ENCODE assay signal across 8 cellular contexts in the genomic region with DNA sequence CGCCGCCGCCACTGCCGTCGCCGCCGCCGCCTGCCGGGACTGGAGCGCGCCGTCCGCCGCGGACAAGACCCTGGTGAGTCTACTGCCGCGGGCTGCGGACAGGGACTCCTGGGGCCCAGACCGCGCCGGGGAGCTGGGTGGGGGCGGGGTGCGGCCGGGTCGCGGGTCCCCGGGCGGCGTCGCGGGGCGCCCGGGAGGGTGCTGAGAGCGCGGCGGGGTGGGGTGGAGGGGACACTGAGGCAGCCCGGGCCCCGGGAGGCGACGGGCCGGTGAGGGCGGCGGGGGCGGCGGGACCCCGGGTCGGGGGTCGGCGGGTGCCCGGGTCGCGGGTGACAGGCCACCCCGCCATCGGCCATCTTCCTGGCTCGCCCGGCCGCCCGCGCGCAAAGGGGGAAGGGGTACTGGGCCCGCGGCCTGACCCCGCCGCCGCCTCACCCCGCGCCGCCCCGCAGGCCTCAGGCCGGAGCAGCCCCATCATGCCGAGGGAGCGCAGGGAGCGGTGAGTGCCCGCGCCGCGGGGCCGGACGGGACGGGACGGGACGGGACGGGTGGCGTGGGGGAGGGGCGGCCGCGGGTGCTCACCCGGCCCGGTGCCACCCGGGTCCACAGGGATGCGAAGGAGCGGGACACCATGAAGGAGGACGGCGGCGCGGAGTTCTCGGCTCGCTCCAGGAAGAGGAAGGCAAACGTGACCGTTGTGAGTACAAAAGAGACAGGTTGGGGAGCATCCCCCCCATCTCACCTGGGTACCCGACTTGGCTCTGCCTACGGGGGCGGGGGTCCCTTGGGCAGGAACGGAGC. TPM values are rescaled to one million over a fixed set of nuclear protein-coding genes. Genes with fewer than 3 reads are reported as not detected.
A peak's percentile ranks its signal among the peaks of the same experiment; 100 is the strongest.
DNase-seq lines count a peak whose midpoint lies in the region; ATAC-seq, FAIRE-seq and TF ChIP-seq lines count a peak whose summit lies in the region.

No MANE protein-coding gene starts in this region.

- no peaks in the 10 kb centered on the region for H3K9me3 ChIP-seq in CD4-positive, alpha-beta memory T cell (ENCODE audit: control insufficient read depth in 1 of 2, low read length in 2 of 2)
- H3K9me3 ChIP-seq in MG63 (no peaks in the 10 kb centered on the region), GM12878 (replicated peaks; ENCODE audit: control insufficient read depth, insufficient read depth, low read length) (no peaks in the 10 kb centered on the region), HepG2 (ENCODE audit: low read length) (no peaks in the 10 kb centered on the region), transverse colon (no peaks in the 10 kb centered on the region)

- WGBS in GM12878 (ENCODE audit: insufficient coverage, insufficient replicate concordance, low lambda C conversion rate, missing lambda C conversion rate): under 1% methylated on average over 37 of the region's 104 CpGs
- 42% methylated on average over 22 of the region's 104 CpGs for WGBS in HepG2 (ENCODE audit: low lambda C conversion rate)
- 3% methylated on average over 48 of the region's 104 CpGs; no CpG with 5 or more reads in 1 of the 2 donors for WGBS in transverse colon (ENCODE audit: low coverage in 1 of 2), 2 donors

- peak overlapping the region in 1 of 2 donors; percentile 35 for H3K4me3 ChIP-seq in CD4-positive, alpha-beta memory T cell (ENCODE audit: low read length in 2 of 2)
- H3K4me3 ChIP-seq in MG63 (peak overlapping the region; percentile 16; the same call in 1 of the 2 replicates), GM12878 (peak overlapping the region; percentile 80), HepG2 (replicated peaks in 1 of 3; ENCODE audit: insufficient read depth in 1 of 3, low read depth in 2 of 3, low read length in 3 of 3) (peak overlapping the region; percentile 54 to 68 (median 62); a peak in 4 of 6 replicates), transverse colon (peak overlapping the region; percentile 25 to 89 (median 61))

- peak in 2 of 5 donors; percentile 6 to 13 for DNase-seq in CD4-positive, alpha-beta memory T cell
- DNase-seq in MG63: no peak
- no peak for DNase-seq in GM12878 (ENCODE audit: low read depth, low spot score)
- DNase-seq in HepG2 (ENCODE audit: low spot score): no peak
- DNase-seq in transverse colon: peak; percentile 43
- DNase-seq in NCI-H1694 treated with DMSO at 0.1 percent for 48 hours (lab: John Stamatoyannopoulos, UW): no peak
- DNase-seq in DMS79 treated with DMSO at 0.1 percent for 48 hours (lab: John Stamatoyannopoulos, UW): no peak

- peaks cover 6 to 17% (median 14%) of the 10 kb centered on the region in 4 donors for H3K4me1 Mint-ChIP-seq in CD4-positive, alpha-beta memory T cell

- in situ Hi-C loops in GM12878 (cut with MboI): no loop called here
- in situ Hi-C loops in HepG2 (cut with HindIII; ENCODE audit: extremely low pct_ligation_motif_present, low pct_unique_long_range_greater_than_20kb): no loop called here
- in situ Hi-C loops in transverse colon (cut with MboI; ENCODE audit: low pct_ligation_motif_present in 1 of 4, low pct_unique_long_range_greater_than_20kb in 1 of 4, low sequenced_read_pairs in 3 of 4): no loop called here

- no peaks in the 10 kb centered on the region for H3K27me3 ChIP-seq in CD4-positive, alpha-beta memory T cell (ENCODE audit: insufficient read depth, low read length)
- H3K27me3 ChIP-seq in MG63: no peaks in the 10 kb centered on the region
- no peaks in the 10 kb centered on the region for H3K27me3 ChIP-seq in GM12878 (replicated peaks in 1 of 2; ENCODE audit: control insufficient read depth in 2 of 2, insufficient read depth in 2 of 2, low read length in 1 of 2)
- no peaks in the 10 kb centered on the region for H3K27me3 ChIP-seq in HepG2 (ENCODE audit: control insufficient read depth in 1 of 2, insufficient read depth in 2 of 2, low read length in 2 of 2)
- no peaks in the 10 kb centered on the region for H3K27me3 ChIP-seq in transverse colon

- TF ChIP-seq RAD21 in GM12878 (IDR thresholded peaks at IDR 0.05; ENCODE audit: insufficient read depth, low read depth, low read length) (no peak), HepG2 (CRISPR knock-in tag; IDR thresholded peaks at IDR 0.05) (no peak)

- H3K36me3 ChIP-seq in CD4-positive, alpha-beta memory T cell (ENCODE audit: insufficient read depth, low read length): no peaks in the 10 kb centered on the region
- H3K36me3 ChIP-seq in MG63 (peaks cover 9% of the 10 kb centered on the region; the same call in 1 of the 2 replicates), GM12878 (ENCODE audit: control insufficient read depth in 2 of 2, insufficient read depth in 2 of 2, low read length in 1 of 2) (peaks cover 2 to 5% of the 10 kb centered on the region in 2 experiments; a peak in 3 of 4 replicates), HepG2 (replicated peaks in 1 of 2; ENCODE audit: control insufficient read depth in 1 of 2, insufficient read depth in 2 of 2, low read length in 2 of 2) (0 out of 5 replicates have a peak, but pooled peaks cover 0 to 5% of the 10 kb centered on the region in 2 experiments), transverse colon (no peaks in the 10 kb centered on the region)

- H3K4me1 ChIP-seq in CD4-positive, alpha-beta memory T cell (ENCODE audit: insufficient read depth, low read length): peaks cover 10% of the 10 kb centered on the region
- H3K4me1 ChIP-seq in GM12878 (ENCODE audit: control insufficient read depth, insufficient read depth, low read length) (peaks cover 16% of the 10 kb centered on the region), HepG2 (ENCODE audit: insufficient read depth, low read length) (peaks cover 13% of the 10 kb centered on the region), transverse colon (peaks cover 5 to 10% (median 9%) of the 10 kb centered on the region in 4 donors)

- RAD21 ChIA-PET in GM12878 (lab: Charles Lee; ENCODE audit: unreplicated experiment): interaction anchor here (1.3 kb wide), 1 partner anchor 24 kb away, joined by 3 read pairs; no protein-coding TSS in a partner anchor

- CTCF ChIA-PET in CD4-positive, alpha-beta memory T cell (lab: Charles Lee; ENCODE audit: partially characterized antibody): interaction anchor here (0.9 kb wide), 1 partner anchor 32 kb away, joined by 3 read pairs; no protein-coding TSS in a partner anchor
- CTCF ChIA-PET in GM12878 (lab: Yijun Ruan, JAX) (interaction anchor here (1.1 kb wide), 1 partner anchor 52 kb away, joined by 3 read pairs; no protein-coding TSS in a partner anchor), HepG2 (lab: Yijun Ruan, JAX; ENCODE audit: low intra/inter-chr PET ratio, low total read pairs) (no interaction called here)

- POLR2A ChIA-PET in CD4-positive, alpha-beta memory T cell (lab: Charles Lee; ENCODE audit: partially characterized antibody): interaction anchor here (2.9 to 7.4 kb wide), 3 partner anchors 18 to 32 kb away, joined by 13 to 52 read pairs (median 19); no protein-coding TSS in a partner anchor
- POLR2A ChIA-PET in GM12878 (lab: Charles Lee) (no interaction called here), HepG2 (lab: Yijun Ruan, JAX) (no interaction called here)

- no peak for TF ChIP-seq CTCF in GM12878 (IDR thresholded peaks at IDR 0.05 in 2 of 3, conservative IDR thresholded peaks at IDR 0.05 in 1 of 3; ENCODE audit: control insufficient read depth in 2 of 3, extremely low read depth in 1 of 3, insufficient read depth in 1 of 3, low read depth in 3 of 3, low read length in 3 of 3)
- TF ChIP-seq CTCF in HepG2 (CRISPR knock-in tag; IDR thresholded peaks at IDR 0.05): no peak
- no peak for TF ChIP-seq CTCF in transverse colon (IDR thresholded peaks at IDR 0.05)

- no peak for TF ChIP-seq EP300 in GM12878 (IDR thresholded peaks at IDR 0.05; ENCODE audit: borderline replicate concordance in 1 of 2, control insufficient read depth in 1 of 2, low read depth in 2 of 2, low read length in 2 of 2)
- TF ChIP-seq EP300 in HepG2 (IDR thresholded peaks at IDR 0.05; ENCODE audit: low read depth in 2 of 2, low read length in 2 of 2): no peak
- no peak for TF ChIP-seq EP300 in HepG2 (CRISPR knock-in tag; IDR thresholded peaks at IDR 0.05; ENCODE audit: borderline replicate concordance)
- no peak for TF ChIP-seq EP300 in transverse colon (IDR thresholded peaks at IDR 0.05; ENCODE audit: low read depth)

- no peak for FAIRE-seq in GM12878 (lab: Jason Lieb, UNC)
- no peak for FAIRE-seq in HepG2 (lab: Jason Lieb, UNC)

- peaks cover 0 to 1% (median 0%) of the 10 kb centered on the region in 8 donors for H3K9me3 Mint-ChIP-seq in CD4-positive, alpha-beta memory T cell

- peak overlapping the region; percentile 80 to 97 (median 86) for H3K4me3 Mint-ChIP-seq in CD4-positive, alpha-beta memory T cell

- no peak overlapping the region for H3K27ac ChIP-seq in CD4-positive, alpha-beta memory T cell (ENCODE audit: low read depth, low read length)
- H3K27ac ChIP-seq in GM12878 (ENCODE audit: control insufficient read depth, insufficient read depth): peak overlapping the region; percentile 8; the same call in 1 of the 2 replicates
- no peak overlapping the region for H3K27ac ChIP-seq in HepG2 (ENCODE audit: extremely low read length, insufficient read depth, low read length)
- peak overlapping the region in 2 of 4 donors; percentile 46 to 58 for H3K27ac ChIP-seq in transverse colon

- no peaks in the 10 kb centered on the region for H4K20me1 ChIP-seq in GM12878 (ENCODE audit: control insufficient read depth, insufficient read depth)
- no peaks in the 10 kb centered on the region for H4K20me1 ChIP-seq in HepG2 (ENCODE audit: insufficient read depth, low read length)

- H2AFZ ChIP-seq in GM12878 (ENCODE audit: control insufficient read depth, low read depth, low read length): peak overlapping the region; percentile 73
- no peak overlapping the region for H2AFZ ChIP-seq in HepG2 (ENCODE audit: low read length)

- TF ChIP-seq POLR2A in GM12878 (IDR thresholded peaks at IDR 0.05; ENCODE audit: low read depth, low read length) (no peak), HepG2 (IDR thresholded peaks at IDR 0.05; ENCODE audit: insufficient read depth in 1 of 2, low read depth in 2 of 2, low read length in 2 of 2) (no peak), transverse colon (IDR thresholded peaks at IDR 0.05) (no peak)

- H3K27me3 Mint-ChIP-seq in CD4-positive, alpha-beta memory T cell: no peaks in the 10 kb centered on the region

- BruUV-seq in GM12878 (replicated peaks; lab: Mats Ljungman, UMichigan) (no TSS peak), HepG2 (replicated peaks; lab: Mats Ljungman, UMichigan) (no TSS peak)

- ATAC-seq in GM21367 (IDR thresholded peaks at IDR 0.05; ENCODE audit: unreplicated experiment) (peak; percentile 2), GM12878 (no peak; the same call in 2 of the 3 replicates), HepG2 (peak; percentile 30)

- SMC1A ChIA-PET in GM12878 (lab: Charles Lee; ENCODE audit: uncharacterized antibody, unreplicated experiment): no interaction called here

- intact Hi-C loops in CD4-positive, alpha-beta memory T cell (cut with micrococcal nuclease): no loop called here
- intact Hi-C loops in GM12878 (cut with micrococcal nuclease; ENCODE audit: unreplicated experiment) (loop anchor here (5.0 kb wide), 1 partner anchor 50 kb away; no protein-coding TSS in a partner anchor), HepG2 (cut with micrococcal nuclease; ENCODE audit: unreplicated experiment) (no loop called here), transverse colon (cut with DNase I; ENCODE audit: low total_unique reads) (no loop called here)

- peak overlapping the region in 5 of 7 donors; percentile 22 to 92 (median 88) for H3K27ac Mint-ChIP-seq in CD4-positive, alpha-beta memory T cell

- H3K36me3 Mint-ChIP-seq in CD4-positive, alpha-beta memory T cell: peaks cover 0 to 4% of the 10 kb centered on the region in 2 donors

- peak overlapping the region; percentile 91 for H3K4me2 ChIP-seq in GM12878 (ENCODE audit: control insufficient read depth, insufficient read depth)
- peak overlapping the region; percentile 69 for H3K4me2 ChIP-seq in HepG2 (ENCODE audit: low read depth, low read length)

- H3K9ac ChIP-seq in GM12878 (ENCODE audit: control insufficient read depth, insufficient read depth, low read length): peak overlapping the region; percentile 46; the same call in 1 of the 2 replicates
- peak overlapping the region; percentile 54; the same call in 1 of the 2 replicates for H3K9ac ChIP-seq in HepG2 (ENCODE audit: insufficient read depth, low read depth, low read length)

- H3K79me2 ChIP-seq in GM12878 (ENCODE audit: control insufficient read depth, insufficient read depth, low read length) (peaks cover 7% of the 10 kb centered on the region), HepG2 (ENCODE audit: insufficient read depth, low read length) (no peaks in the 10 kb centered on the region)

RNA-seq across cellular contexts. Expression of a gene that starts 0.5 kb away (rescaled TPM):
- total RNA-seq in CD4-positive, alpha-beta memory T cell: 1 to 10 TPM; 2.9 to 3.4 TPM
- under 1 TPM; 0.50 to 0.89 TPM for polyA plus RNA-seq in CD4-positive, alpha-beta memory T cell
- 5.6 and 11.3 TPM in 2 replicates for total RNA-seq in MG63 (2014; rRNA removed; shearing (Covaris generic); ENCODE audit: low replicate concordance)
- total RNA-seq in GM12878 (2013; cell fraction: nucleolus; rRNA removed): 4.8 and 8.6 TPM in 2 replicates
- total RNA-seq in GM12878 (2014; rRNA removed): 42.2 and 43.7 TPM in 2 replicates
- total RNA-seq in GM12878 (2014; rRNA removed; fragmentation: Illumina TruSeq; extraction: Trizol): 31.8 and 33.4 TPM in 2 replicates
- 35.7 and 41.9 TPM in 2 replicates for total RNA-seq in GM12878 (2021)
- polyA plus RNA-seq in GM12878 (2011; ENCODE audit: low read depth): 9.7 TPM
- polyA plus RNA-seq in GM12878 (2011; rRNA removed): 19.4 and 22.7 TPM in 2 replicates
- polyA plus RNA-seq in GM12878 (2011; cell fraction: cytosol; rRNA removed): 16.2 and 16.7 TPM in 2 replicates
- 29.6 and 35.5 TPM in 2 replicates for polyA plus RNA-seq in GM12878 (2011; cell fraction: nucleus; rRNA removed)
- 12.5 and 14.4 TPM in 2 replicates for polyA plus RNA-seq in GM12878 (2012)
- polyA plus RNA-seq in GM12878 (2014; fragmentation: Illumina TruSeq; extraction: Trizol): 43.1 TPM in 2 replicates
- 10 to 100 TPM in 1 of 2 experiments, 1 to 10 TPM in 1; 9.3 to 17.0 TPM for polyA plus RNA-seq in GM12878 (2014; fragmentation: Nextera tagmentation; extraction: Ambion mirVana)
- polyA plus RNA-seq in GM12878 (2014; rRNA removed): 44.2 and 46.0 TPM in 2 replicates
- 10 to 100 TPM in 1 of 2 experiments, 1 to 10 TPM in 1; 6.3 to 39.7 TPM for polyA plus RNA-seq in GM12878 (2016; fragmentation: Nextera tagmentation; extraction: Ambion mirVana)
- polyA minus RNA-seq in GM12878 (2011; rRNA and poly(A)+ RNA removed): 9.9 and 15.7 TPM in 2 replicates
- 3.9 and 9.9 TPM in 2 replicates for polyA minus RNA-seq in GM12878 (2011; cell fraction: cytosol; rRNA and poly(A)+ RNA removed)
- polyA minus RNA-seq in GM12878 (2011; cell fraction: nucleus; rRNA and poly(A)+ RNA removed): 9.6 and 22.5 TPM in 2 replicates
- 46.9 and 50.6 TPM in 2 replicates for total RNA-seq in HepG2 (2016; rRNA removed; fragmentation: Illumina TruSeq; extraction: Trizol)
- total RNA-seq in HepG2 (2016; cell fraction: cytosol; rRNA removed; fragmentation: Illumina TruSeq; extraction: Trizol; ENCODE audit: low read depth): 38.2 and 42.8 TPM in 2 replicates
- 46.5 and 48.3 TPM in 2 replicates for total RNA-seq in HepG2 (2016; cell fraction: insoluble cytoplasmic fraction; rRNA removed; fragmentation: Illumina TruSeq; extraction: Trizol)
- total RNA-seq in HepG2 (2016; cell fraction: membrane; rRNA removed; fragmentation: Illumina TruSeq; extraction: Trizol): 68.3 and 74.7 TPM in 2 replicates
- total RNA-seq in HepG2 (2016; cell fraction: nucleus; rRNA removed; fragmentation: Illumina TruSeq; extraction: Trizol): 25.8 and 26.1 TPM in 2 replicates
- polyA plus RNA-seq in HepG2 (2011; rRNA removed): 12.4 and 16.0 TPM in 2 replicates
- 13.7 and 13.8 TPM in 2 replicates for polyA plus RNA-seq in HepG2 (2011; cell fraction: cytosol; rRNA removed)
- 12.6 and 14.9 TPM in 2 replicates for polyA plus RNA-seq in HepG2 (2011; cell fraction: nucleus; rRNA removed)
- polyA plus RNA-seq in HepG2 (2012): 9.4 and 15.3 TPM in 2 replicates
- polyA plus RNA-seq in HepG2 (2016; cell fraction: cytosol; fragmentation: Illumina TruSeq; extraction: Trizol; ENCODE audit: low read depth): 41.9 and 55.0 TPM in 2 replicates
- polyA plus RNA-seq in HepG2 (2016; cell fraction: insoluble cytoplasmic fraction; fragmentation: Illumina TruSeq; extraction: Trizol; ENCODE audit: low read depth): 48.2 and 54.2 TPM in 2 replicates
- polyA plus RNA-seq in HepG2 (2016; cell fraction: membrane; fragmentation: Illumina TruSeq; extraction: Trizol; ENCODE audit: low read depth): 56.6 and 66.9 TPM in 2 replicates
- polyA plus RNA-seq in HepG2 (2016; cell fraction: nucleus; fragmentation: Illumina TruSeq; extraction: Trizol; ENCODE audit: insufficient read depth, low read depth): 46.3 and 47.1 TPM in 2 replicates
- polyA minus RNA-seq in HepG2 (2011; rRNA and poly(A)+ RNA removed; ENCODE audit: low replicate concordance): 11.3 and 13.3 TPM in 2 replicates
- 6.7 and 7.8 TPM in 2 replicates for polyA minus RNA-seq in HepG2 (2011; cell fraction: cytosol; rRNA and poly(A)+ RNA removed)
- polyA minus RNA-seq in HepG2 (2011; cell fraction: nucleus; rRNA and poly(A)+ RNA removed): 8.7 and 9.8 TPM in 2 replicates
- total RNA-seq in transverse colon: 10 to 100 TPM in 1 of 4 donors, 1 to 10 TPM in 3; 1.7 to 30.3 (median 5.8) TPM
